Comparison of ENCODE assay signal across 8 cellular contexts in the genomic region with DNA sequence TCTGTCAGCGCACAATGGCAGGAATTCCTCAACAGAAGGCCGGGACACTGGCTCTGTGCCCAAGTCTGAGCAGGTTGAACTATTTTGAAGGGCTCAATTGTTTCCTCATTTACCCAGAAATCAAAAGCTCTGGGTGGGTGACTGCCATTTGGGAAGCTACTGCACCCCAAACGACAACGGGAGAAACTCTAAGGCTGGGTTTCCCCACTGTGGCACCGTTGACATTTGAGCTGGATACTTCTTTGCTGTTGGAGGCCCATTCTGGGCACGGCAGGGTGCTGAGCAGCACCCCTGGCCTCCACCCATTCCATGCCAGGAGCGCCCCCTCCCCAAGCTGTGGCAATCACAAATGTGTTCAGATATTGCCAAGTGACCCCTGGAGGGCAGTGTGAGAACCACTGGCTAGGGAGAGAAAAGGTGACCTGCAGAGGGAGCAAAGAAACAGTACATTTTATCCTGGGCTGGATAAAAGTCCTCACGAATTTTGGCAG.
DNase-seq lines count a peak whose midpoint lies in the region; TF ChIP-seq lines count a peak whose summit lies in the region.

No MANE protein-coding gene starts in this region.

- H3K9me3 ChIP-seq in BE2C (no peaks in the 10 kb centered on the region), SJCRH30 (replicated peaks) (no peaks in the 10 kb centered on the region)

- no peak overlapping the region for H3K4me3 ChIP-seq in BE2C (ENCODE audit: low read depth, low read length)
- H3K4me3 ChIP-seq in SJCRH30: no peak overlapping the region
- no peak overlapping the region for H3K4me3 ChIP-seq in fibroblast of villous mesenchyme (ENCODE audit: low read depth, low read length)
- no peak overlapping the region for H3K4me3 ChIP-seq in retinal pigment epithelial cell (ENCODE audit: low read length)

- H3K36me3 ChIP-seq in BE2C (no peaks in the 10 kb centered on the region), SJCRH30 (no peaks in the 10 kb centered on the region)

- H3K27me3 ChIP-seq in BE2C (no peaks in the 10 kb centered on the region), SJCRH30 (no peaks in the 10 kb centered on the region)

- no peak overlapping the region for H3K27ac ChIP-seq in SJCRH30

- peaks cover 6% of the 10 kb centered on the region; the same call in 1 of the 2 replicates for H3K4me1 ChIP-seq in BE2C
- H3K4me1 ChIP-seq in SJCRH30: no peaks in the 10 kb centered on the region

- peak; percentile 94 for TF ChIP-seq CTCF in BE2C (IDR thresholded peaks at IDR 0.05; ENCODE audit: low read depth, low read length)
- peak; percentile 76 for TF ChIP-seq CTCF in fibroblast of villous mesenchyme (IDR thresholded peaks at IDR 0.05; ENCODE audit: insufficient read depth, low read depth, low read length)
- peak; percentile 90 for TF ChIP-seq CTCF in retinal pigment epithelial cell (conservative IDR thresholded peaks at IDR 0.05; ENCODE audit: low read depth, low read length)

- DNase-seq in BE2C: peak; percentile 66
- DNase-seq in HK-2 (ENCODE audit: unreplicated experiment): peak; percentile 16
- DNase-seq in SJCRH30: peak; percentile 13 to 27
- DNase-seq in fibroblast of villous mesenchyme (ENCODE audit: low read depth): peak; percentile 34
- no peak for DNase-seq in retinal pigment epithelial cell (ENCODE audit: low read depth)
- no peak for DNase-seq in activated T-cell treated with anti-CD3 and anti-CD28 coated beads for 4 hours
- no peak for DNase-seq in NK-92 (lab: John Stamatoyannopoulos, UW; ENCODE audit: unreplicated experiment)
- no peak for DNase-seq in stimulated activated naive CD4-positive, alpha-beta T cell (lab: John Stamatoyannopoulos, UW)

Comparison
In these comparisons a context has a peak if more than half of its experiments do, and no peak if none do; other contexts are left out.
1. DNase-seq: peak in BE2C (single experiment), HK-2 (single experiment), SJCRH30 (2 of 2) and fibroblast of villous mesenchyme (single experiment); none in retinal pigment epithelial cell (single experiment), activated T-cell treated with anti-CD3 and anti-CD28 coated beads for 4 hours (single experiment), NK-92 (single experiment) and stimulated activated naive CD4-positive, alpha-beta T cell (0 of 6).
2. Peak in every context shown above with its lines, with median percentiles within 50 percentile points of each other: CTCF ChIP-seq.